ENCODE assay signal across 29 cellular contexts in the genomic region with DNA sequence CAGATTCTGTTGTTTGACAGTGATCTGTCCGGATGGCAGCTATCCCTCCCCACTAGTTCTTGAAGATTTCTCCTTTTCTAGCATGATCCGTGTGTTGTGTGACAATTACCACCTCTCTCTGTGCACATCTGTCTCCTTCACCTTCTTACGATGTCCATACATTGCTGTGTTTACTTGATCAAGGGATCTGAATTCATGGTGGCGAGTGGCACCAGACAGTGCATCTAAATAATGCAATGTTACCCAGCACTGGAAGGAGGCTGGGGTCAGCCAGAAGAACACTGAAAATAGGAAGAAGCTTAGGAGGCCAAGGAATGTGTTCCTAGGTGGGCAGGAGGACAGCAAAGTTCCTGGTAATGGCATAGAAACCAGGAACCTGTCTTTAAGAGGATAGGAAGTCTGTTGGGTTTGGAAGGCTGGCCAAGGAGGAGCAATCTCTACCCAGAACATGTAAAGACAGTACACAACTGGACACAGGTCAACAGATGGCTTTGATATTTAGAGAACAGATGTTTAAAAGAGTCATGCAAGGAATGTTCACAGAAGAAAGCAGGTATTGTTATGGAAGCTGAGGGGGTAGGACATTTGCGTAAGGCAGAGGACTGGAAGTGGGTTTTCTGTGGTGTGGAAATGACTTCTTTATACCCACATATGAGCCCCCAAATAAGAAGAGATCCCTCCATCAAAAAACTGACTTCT.
DNase-seq lines count a peak whose midpoint lies in the region; ATAC-seq, FAIRE-seq and TF ChIP-seq lines count a peak whose summit lies in the region.
"Had no signal": no experiment of that assay in that cellular context is flagged by ENCODE, and none has a peak within 500 bp of the region (broad histone marks: within the 10 kb centered on the region; RNA-seq: fewer than 3 reads in every experiment).

No MANE protein-coding gene starts in this region.

- POLR2A ChIA-PET in WTC11 (lab: Charles Lee) = no interaction called here

- H3K27ac Mint-ChIP-seq in WTC11 = peak overlapping the region; percentile 15
- H3K27ac Mint-ChIP-seq: CD14-positive monocyte; CD8-positive, alpha-beta memory T cell had no signal

- intact Hi-C loops in mammary epithelial cell (cut with micrococcal nuclease) = no loop called here
- intact Hi-C loops in breast epithelium (cut with DNase I; ENCODE audit: low total_unique reads) = no loop called here
- intact Hi-C loops in mucosa of descending colon (cut with DNase I, micrococcal nuclease) = no loop called here

- no peaks in the 10 kb centered on the region for H3K79me2 ChIP-seq in mammary epithelial cell (ENCODE audit: insufficient read depth, low read length)

- H3K4me1 Mint-ChIP-seq in WTC11 = peaks cover 34% of the 10 kb centered on the region
- H3K4me1 Mint-ChIP-seq: CD14-positive monocyte; CD8-positive, alpha-beta memory T cell had no signal

- no TSS peak for BruUV-seq in mammary epithelial cell (replicated peaks; lab: Mats Ljungman, UMichigan)

- H4K20me1 ChIP-seq in mammary epithelial cell (ENCODE audit: insufficient read depth, low read length) = no peaks in the 10 kb centered on the region

- peak overlapping the region; percentile 16 for H3K4me2 ChIP-seq in mammary epithelial cell (ENCODE audit: insufficient read depth, low read depth, low read length)

- H3K27me3 ChIP-seq in mammary epithelial cell (ENCODE audit: insufficient read depth, low read length) = no peaks in the 10 kb centered on the region
- no peaks in the 10 kb centered on the region for H3K27me3 ChIP-seq in breast epithelium
- H3K27me3 ChIP-seq in lung (ENCODE audit: control insufficient read depth, insufficient read depth) = no peaks in the 10 kb centered on the region
- H3K27me3 ChIP-seq: BE2C had no signal

- H2AFZ ChIP-seq in mammary epithelial cell (ENCODE audit: low read depth, low read length) = peak overlapping the region; percentile 73

- no peak overlapping the region for H3K4me3 Mint-ChIP-seq in WTC11
- H3K4me3 Mint-ChIP-seq: CD14-positive monocyte; CD8-positive, alpha-beta memory T cell had no signal

- no peak for FAIRE-seq in GM12892 (lab: Jason Lieb, UNC)
- FAIRE-seq: GM18507 had no signal

- H3K9ac ChIP-seq in mammary epithelial cell (ENCODE audit: insufficient read depth, low read length) = no peak overlapping the region

- H3K9me3 ChIP-seq in mammary epithelial cell (replicated peaks; ENCODE audit: insufficient read depth, low read length) = no peaks in the 10 kb centered on the region
- no peaks in the 10 kb centered on the region for H3K9me3 ChIP-seq in breast epithelium
- no peaks in the 10 kb centered on the region for H3K9me3 ChIP-seq in lung (ENCODE audit: control insufficient read depth in 2 of 2, insufficient read depth in 1 of 2, low read length in 1 of 2)
- H3K9me3 ChIP-seq in mucosa of descending colon = no peaks in the 10 kb centered on the region
- H3K9me3 ChIP-seq: BE2C, SJSA1 had no signal

- TF ChIP-seq CTCF in mammary epithelial cell (conservative IDR thresholded peaks at IDR 0.05 in 1 of 2, IDR thresholded peaks at IDR 0.05 in 1 of 2; ENCODE audit: extremely low read depth in 1 of 2, insufficient read depth in 1 of 2, low read depth in 1 of 2, low read length in 2 of 2) (no peak), breast epithelium (IDR thresholded peaks at IDR 0.05) (no peak), WTC11 (IDR thresholded peaks at IDR 0.05) (no peak), lung (IDR thresholded peaks at IDR 0.05; ENCODE audit: control extremely low read depth, extremely low read depth) (no peak), mucosa of descending colon (IDR thresholded peaks at IDR 0.05) (no peak)

- peaks cover 13% of the 10 kb centered on the region for H3K4me1 ChIP-seq in mammary epithelial cell (ENCODE audit: insufficient read depth, low read length)
- H3K4me1 ChIP-seq in breast epithelium = no peaks in the 10 kb centered on the region
- H3K4me1 ChIP-seq in lung (ENCODE audit: control insufficient read depth in 2 of 2, insufficient read depth in 2 of 2, low read length in 2 of 2) = no peaks in the 10 kb centered on the region
- no peaks in the 10 kb centered on the region for H3K4me1 ChIP-seq in mucosa of descending colon (ENCODE audit: low read depth)
- H3K4me1 ChIP-seq: BE2C, SJSA1 had no signal

- CTCF ChIA-PET in mammary epithelial cell (lab: Charles Lee; ENCODE audit: low non-redundant PET) (no interaction called here), WTC11 (lab: Charles Lee) (interaction anchor here (0.6 to 0.9 kb wide), 2 partner anchors 139 to 451 kb away, joined by 3 to 4 read pairs; no protein-coding TSS in a partner anchor)

- in situ Hi-C loops in mammary epithelial cell (cut with MboI; ENCODE audit: low sequenced_read_pairs in 2 of 2) = no loop called here

- H3K36me3 ChIP-seq in mammary epithelial cell (ENCODE audit: insufficient read depth, low read length) = no peaks in the 10 kb centered on the region
- H3K36me3 ChIP-seq in breast epithelium = no peaks in the 10 kb centered on the region
- H3K36me3 ChIP-seq in lung (ENCODE audit: control insufficient read depth in 2 of 2, insufficient read depth in 2 of 2, low read length in 2 of 2) = no peaks in the 10 kb centered on the region
- H3K36me3 ChIP-seq in mucosa of descending colon (ENCODE audit: low read depth) = no peaks in the 10 kb centered on the region
- H3K36me3 ChIP-seq: BE2C, SJSA1 had no signal

- no peak for TF ChIP-seq POLR2A in breast epithelium (IDR thresholded peaks at IDR 0.05)
- TF ChIP-seq POLR2A in GM12892 (IDR thresholded peaks at IDR 0.05; ENCODE audit: low read depth, low read length) = no peak

- WGBS in mammary epithelial cell (ENCODE audit: low coverage, missing lambda C conversion rate) = 81% methylated on average over 5 of the region's 5 CpGs
- 88 to 91% methylated on average over 5 of the region's 5 CpGs for WGBS in lung, 2 donors

- H3K9me3 Mint-ChIP-seq in WTC11 = peaks cover 10% of the 10 kb centered on the region
- H3K9me3 Mint-ChIP-seq: CD8-positive, alpha-beta memory T cell had no signal

- DNase-seq in mammary epithelial cell (peak; percentile 62), breast epithelium (ENCODE audit: low spot score in 2 of 2) (no peak), WTC11 (ENCODE audit: low spot score) (no peak), lung (ENCODE audit: low spot score) (peak; percentile 15), mucosa of descending colon (no peak), GM12892 (ENCODE audit: insufficient read length) (no peak), glomerular visceral epithelial cell (ENCODE audit: extremely low spot score) (no peak), DMS53 (lab: John Stamatoyannopoulos, UW) (no peak)
- DNase-seq: ACHN; BE2C; CD8-positive, alpha-beta memory T cell; DMS 273 treated with DMSO at 0.1 percent for 48 hours; DND-41; GOT3; Kasumi-1; NCI-H1092 treated with DMSO at 0.1 percent for 48 hours; NCI-H1436; NCI-H187; NCI-H2081 treated with DMSO at 0.1 percent for 48 hours; NCI-H2171 treated with DMSO at 0.1 percent for 48 hours; NCI-H345; NCI-H510A treated with DMSO at 0.1 percent for 48 hours; NCI-H748 treated with DMSO at 0.1 percent for 48 hours had no signal

- no peak overlapping the region for H3K4me3 ChIP-seq in mammary epithelial cell (replicated peaks in 1 of 3; ENCODE audit: insufficient read depth in 1 of 3, low read depth in 2 of 3, low read length in 3 of 3)
- no peak overlapping the region for H3K4me3 ChIP-seq in breast epithelium
- no peak overlapping the region for H3K4me3 ChIP-seq in lung
- no peak overlapping the region for H3K4me3 ChIP-seq in mucosa of descending colon
- H3K4me3 ChIP-seq: SJSA1 had no signal

- H3K27me3 Mint-ChIP-seq in WTC11 (ENCODE audit: low read depth) = no peaks in the 10 kb centered on the region

- H3K36me3 Mint-ChIP-seq in WTC11 = peaks cover 8% of the 10 kb centered on the region; the same call in 1 of the 2 replicates
- H3K36me3 Mint-ChIP-seq: CD14-positive monocyte; CD8-positive, alpha-beta memory T cell had no signal

- H3K27ac ChIP-seq in mammary epithelial cell (ENCODE audit: insufficient read depth, low read depth, low read length) = no peak overlapping the region
- H3K27ac ChIP-seq in breast epithelium = no peak overlapping the region
- no peak overlapping the region for H3K27ac ChIP-seq in lung (ENCODE audit: low read depth in 1 of 2, low read length in 1 of 2)
- H3K27ac ChIP-seq: 22Rv1, SJSA1 had no signal

- dilution Hi-C loops in mammary epithelial cell (cut with HindIII; ENCODE audit: low sequenced_read_pairs) = loop anchor here (5.0 kb wide), 1 partner anchor 65 kb away; no protein-coding TSS in a partner anchor

- ATAC-seq in WTC11 = no peak
- ATAC-seq in lung (ENCODE audit: insufficient read depth, low FRiP score) = no peak
- ATAC-seq in mucosa of descending colon = no peak
- ATAC-seq: HCT116, Right ventricle myocardium inferior had no signal

TF ChIP-seq in WTC11, 78 proteins besides CTCF, POLR2A, EP300 and RAD21 (continues in another document):
- TF ChIP-seq ZNF532 (CRISPR knock-in tag; IDR thresholded peaks at IDR 0.05; ENCODE audit: borderline replicate concordance) (no peak), ETV6 (CRISPR knock-in tag; IDR thresholded peaks at IDR 0.05) (no peak)

Comparison
In these comparisons a context has a peak if more than half of its experiments do, and no peak if none do; other contexts are left out.
1. DNase-seq: peak in mammary epithelial cell (single experiment) and lung (single experiment); none in breast epithelium (0 of 2), WTC11 (single experiment), mucosa of descending colon (0 of 3), GM12892 (single experiment), glomerular visceral epithelial cell (single experiment) and DMS53 (single experiment).